ENCODE assay signal across 15 cellular contexts in genomic region chr11:95466406-95466805, GRCh38.
"Had no signal": no experiment of that assay in that cellular context is flagged by ENCODE, and none has a peak within 500 bp of the region (broad histone marks: within the 10 kb centered on the region; RNA-seq: fewer than 3 reads in every experiment).

No MANE protein-coding gene starts in this region.

- H3K4me1 ChIP-seq: lower lobe of right lung, prostate gland, tibial nerve had no signal

- H3K36me3 ChIP-seq: lower lobe of right lung, prostate gland, tibial nerve, uterus had no signal

- H3K27ac ChIP-seq: coronary artery, lower lobe of right lung, prostate gland, tibial nerve, uterus had no signal

- H3K4me3 ChIP-seq: coronary artery, lower lobe of right lung, prostate gland, tibial nerve, uterus had no signal

- DNase-seq: activated CD4-positive, alpha-beta T cell treated with anti-CD3 and anti-CD28 coated beads, Interleukin-2, amount 10 ng/mL, durations not matched to agents 24 days and 14 days; activated CD8-positive, alpha-beta T cell treated with anti-CD3 and anti-CD28 coated beads for 36 hours; activated naive CD4-positive, alpha-beta T cell treated with Interleukin-2 at 50 U/mL for 16 hours; activated naive CD8-positive, alpha-beta T cell treated with anti-CD3 and anti-CD28 coated beads, Interleukin-2, amount 10 ng/mL, durations not matched to agents 7 days and 5 days; activated T-cell treated with anti-CD3 and anti-CD28 coated beads, Interleukin-2, amount 50 U/mL, for 24 hours; foreskin melanocyte; hypothalamus; lower lobe of right lung; right cardiac atrium; stimulated activated CD4-positive, alpha-beta T cell treated with anti-CD3 and anti-CD28 coated beads, Interleukin-2, amount 100 ng/mL, for 24 hours; stimulated activated naive CD8-positive, alpha-beta T cell treated with anti-CD3 and anti-CD28 coated beads, Interleukin-15, Interleukin-2, amounts not matched to agents 100 U/mL and 50 U/mL, for 24 hours; uterus had no signal

- H3K9me3 ChIP-seq: lower lobe of right lung, prostate gland, tibial nerve, uterus had no signal

- ATAC-seq: activated CD8-positive, alpha-beta T cell treated with anti-CD3 and anti-CD28 coated beads for 36 hours; lower lobe of right lung; right cardiac atrium; stimulated activated naive CD8-positive, alpha-beta T cell treated with anti-CD3 and anti-CD28 coated beads, Interleukin-15, Interleukin-2, amounts not matched to agents 100 U/mL and 50 U/mL, for 24 hours had no signal

- H3K27me3 ChIP-seq: tibial nerve, uterus had no signal
